Comparison of ENCODE assay signal across 15 cellular contexts in the genomic region with DNA sequence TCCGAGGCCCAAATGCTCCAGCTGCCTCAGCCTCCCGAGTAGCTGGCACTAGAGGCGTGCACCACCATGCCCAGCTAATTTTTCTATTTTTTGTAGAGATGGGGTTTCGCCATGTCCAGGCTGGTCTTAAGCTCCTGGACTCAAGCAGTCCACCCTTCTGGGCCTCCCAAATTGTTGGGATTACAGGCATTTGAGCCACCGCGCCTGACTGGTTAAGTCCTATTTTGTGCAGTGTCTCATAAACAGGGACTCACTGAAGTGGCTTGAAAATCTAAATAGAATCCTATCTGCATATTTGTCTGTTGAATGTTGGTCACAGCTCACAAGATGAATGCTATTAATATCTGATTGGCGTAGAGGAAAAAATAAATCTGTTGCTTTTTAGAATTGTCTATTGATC.
"Had no signal": no experiment of that assay in that cellular context is flagged by ENCODE, and none has a peak within 500 bp of the region (broad histone marks: within the 10 kb centered on the region; RNA-seq: fewer than 3 reads in every experiment).

No MANE protein-coding gene starts in this region.

- H3K9me3 Mint-ChIP-seq: activated naive CD8-positive, alpha-beta T cell treated with anti-CD3 and anti-CD28 coated beads for 36 hours; activated T-cell treated with anti-CD3 and anti-CD28 coated beads, Interleukin-2, amount 50 U/mL, for 72 hours; naive B cell had no signal

- H3K27ac ChIP-seq: foreskin keratinocyte, heart left ventricle, sigmoid colon, suprapubic skin had no signal

- H3K27me3 ChIP-seq: foreskin keratinocyte, heart left ventricle, sigmoid colon, suprapubic skin had no signal

- H3K4me3 ChIP-seq: heart left ventricle, sigmoid colon, suprapubic skin had no signal

- H3K4me1 ChIP-seq: foreskin keratinocyte, sigmoid colon had no signal

- H3K27ac Mint-ChIP-seq: activated naive CD8-positive, alpha-beta T cell treated with anti-CD3 and anti-CD28 coated beads for 36 hours; activated T-cell treated with anti-CD3 and anti-CD28 coated beads, Interleukin-2, amount 50 U/mL, for 72 hours had no signal

- ATAC-seq: activated T-cell treated with anti-CD3 and anti-CD28 coated beads, Interleukin-2, amount 50 U/mL, for 72 hours; foreskin keratinocyte; stimulated activated naive CD8-positive, alpha-beta T cell treated with anti-CD3 and anti-CD28 coated beads, Interleukin-15, Interleukin-2, amounts not matched to agents 100 U/mL and 50 U/mL, for 24 hours had no signal

- H3K9me3 ChIP-seq: heart left ventricle, sigmoid colon, suprapubic skin had no signal

- DNase-seq: activated CD4-positive, alpha-beta T cell treated with anti-CD3 and anti-CD28 coated beads, Interleukin-2, amount 50 U/mL, for 4 hours; activated CD4-positive, CD25-positive, alpha-beta regulatory T cell treated with anti-CD3 and anti-CD28 coated beads, Interleukin-2, amount 50 U/mL, for 72 hours; activated gamma-delta T cell treated with Interleukin-2 at 50 U/mL for 16 hours; activated naive CD8-positive, alpha-beta T cell treated with anti-CD3 and anti-CD28 coated beads for 36 hours; activated T-cell treated with anti-CD3 and anti-CD28 coated beads, Interleukin-2, amount 50 U/mL, for 72 hours; aorta; foreskin keratinocyte; heart left ventricle; naive B cell; posterior cingulate gyrus; sigmoid colon; stimulated activated CD4-positive, alpha-beta T cell treated with anti-CD3 and anti-CD28 coated beads, Interleukin-2, amount 100 ng/mL, for 48 hours; stimulated activated CD8-positive, alpha-beta memory T cell treated with anti-CD3 and anti-CD28 coated beads, Interleukin-4, amount 100 ng/mL, for 48 hours; stimulated activated naive CD8-positive, alpha-beta T cell treated with anti-CD3 and anti-CD28 coated beads, Interleukin-15, Interleukin-2, amounts not matched to agents 100 U/mL and 50 U/mL, for 24 hours had no signal

- H3K27me3 Mint-ChIP-seq: activated naive CD8-positive, alpha-beta T cell treated with anti-CD3 and anti-CD28 coated beads for 36 hours; naive B cell had no signal

- H3K4me3 Mint-ChIP-seq: activated naive CD8-positive, alpha-beta T cell treated with anti-CD3 and anti-CD28 coated beads for 36 hours; activated T-cell treated with anti-CD3 and anti-CD28 coated beads, Interleukin-2, amount 50 U/mL, for 72 hours; naive B cell had no signal
